Comparison of ENCODE assay signal across 9 cellular contexts in genomic region chr1:236774926-236775325, GRCh38. TPM values are rescaled to one million over a fixed set of nuclear protein-coding genes. Genes with fewer than 3 reads are reported as not detected.
DNase-seq lines count a peak whose midpoint lies in the region; ATAC-seq and TF ChIP-seq lines count a peak whose summit lies in the region.
"Had no signal": no experiment of that assay in that cellular context is flagged by ENCODE, and none has a peak within 500 bp of the region (broad histone marks: within the 10 kb centered on the region; RNA-seq: fewer than 3 reads in every experiment).

No MANE protein-coding gene starts in this region.

- H3F3A ChIP-seq in DOHH2 (ENCODE audit: control insufficient read depth, insufficient read depth): no peaks in the 10 kb centered on the region
- no peaks in the 10 kb centered on the region for H3F3A ChIP-seq in Loucy (ENCODE audit: low read depth)

- no peaks in the 10 kb centered on the region for H4K20me1 ChIP-seq in DOHH2 (ENCODE audit: control insufficient read depth, insufficient read depth, low read depth, low read length)
- H4K20me1 ChIP-seq in Loucy (ENCODE audit: insufficient read depth, low read length, poor library complexity, severe bottlenecking): no peaks in the 10 kb centered on the region

- no peak for ATAC-seq in esophagus mucosa
- ATAC-seq: T-cell had no signal

- no peak overlapping the region for H2AFZ ChIP-seq in Loucy (ENCODE audit: low read length)

- no peak overlapping the region for H3K27ac Mint-ChIP-seq in chondrocyte (ENCODE audit: unreplicated experiment)
- H3K27ac Mint-ChIP-seq: T-cell had no signal

- no peaks in the 10 kb centered on the region for H3K4me1 Mint-ChIP-seq in chondrocyte (ENCODE audit: low read depth)
- H3K4me1 Mint-ChIP-seq: T-cell had no signal

- DNase-seq in chondrocyte (ENCODE audit: low spot score): no peak
- peak; percentile 47 for DNase-seq in medulla oblongata (ENCODE audit: extremely low spot score)
- DNase-seq in anterior cingulate cortex (lab: John Stamatoyannopoulos, UW): no peak
- DNase-seq in NCI-H446 treated with DMSO at 0.1 percent for 48 hours (lab: John Stamatoyannopoulos, UW): no peak
- no peak for DNase-seq in NK-92 (lab: John Stamatoyannopoulos, UW; ENCODE audit: unreplicated experiment)
- DNase-seq: T-cell had no signal

- no peak overlapping the region for H3K27ac ChIP-seq in DOHH2 (ENCODE audit: low read depth, low read length)

- H3K4me1 ChIP-seq in DOHH2 (ENCODE audit: control insufficient read depth, low read length) (no peaks in the 10 kb centered on the region), Loucy (ENCODE audit: insufficient read depth, low read length, poor library complexity, severe bottlenecking) (no peaks in the 10 kb centered on the region)

- H3K9me3 ChIP-seq in DOHH2 (ENCODE audit: control insufficient read depth, insufficient read depth, low read length) (0 out of 2 replicates have a peak, but pooled peaks cover 3% of the 10 kb centered on the region), Loucy (ENCODE audit: insufficient read depth, low read depth, low read length) (no peaks in the 10 kb centered on the region; the same call in 1 of the 2 replicates)

- H3K36me3 ChIP-seq in DOHH2 (ENCODE audit: control insufficient read depth, low read length) (no peaks in the 10 kb centered on the region), Loucy (ENCODE audit: insufficient read depth, low read length) (no peaks in the 10 kb centered on the region)

- no peak overlapping the region for H3K4me3 Mint-ChIP-seq in chondrocyte (ENCODE audit: unreplicated experiment)
- H3K4me3 Mint-ChIP-seq: T-cell had no signal

- H3K4me2 ChIP-seq in DOHH2 (ENCODE audit: low read length) (no peak overlapping the region), Loucy (ENCODE audit: low read depth, low read length, poor library complexity, severe bottlenecking) (no peak overlapping the region)

- TF ChIP-seq CTCF in DOHH2 (IDR thresholded peaks at IDR 0.05; ENCODE audit: low read depth, low read length, poor library complexity, severe bottlenecking) (peak; percentile 13), Loucy (conservative IDR thresholded peaks at IDR 0.05; ENCODE audit: low read length) (peak; percentile 43), chondrocyte (IDR thresholded peaks at IDR 0.05) (peak; percentile 57)

- H3K9me2 ChIP-seq in DOHH2 (replicated peaks; ENCODE audit: control insufficient read depth, low read length) (no peaks in the 10 kb centered on the region), Loucy (replicated peaks; ENCODE audit: low read depth, low read length) (no peaks in the 10 kb centered on the region)

- H3K36me3 Mint-ChIP-seq in chondrocyte (ENCODE audit: low read depth): peaks cover 7% of the 10 kb centered on the region

- H3K27me3 Mint-ChIP-seq in chondrocyte (ENCODE audit: low read depth): peaks cover 9% of the 10 kb centered on the region

- H3K79me2 ChIP-seq in DOHH2 (ENCODE audit: control insufficient read depth, low read length): no peaks in the 10 kb centered on the region
- H3K79me2 ChIP-seq in Loucy (ENCODE audit: insufficient read depth, low read length): no peaks in the 10 kb centered on the region

- H3K4me3 ChIP-seq in DOHH2 (ENCODE audit: low read length): no peak overlapping the region
- H3K4me3 ChIP-seq in Loucy (ENCODE audit: low read length, poor library complexity, severe bottlenecking): no peak overlapping the region

- no peak overlapping the region for H3K9ac ChIP-seq in Loucy (ENCODE audit: low read depth, low read length, poor library complexity, severe bottlenecking)

- H3K27me3 ChIP-seq in DOHH2 (ENCODE audit: control insufficient read depth, low read length): 0 out of 2 replicates have a peak, but pooled peaks cover 5% of the 10 kb centered on the region
- peaks cover 8% of the 10 kb centered on the region for H3K27me3 ChIP-seq in Loucy (ENCODE audit: insufficient read depth, low read length, poor library complexity, severe bottlenecking)

- peaks cover 16% of the 10 kb centered on the region for H3K9me3 Mint-ChIP-seq in chondrocyte (ENCODE audit: low read depth)

RNA-seq across cellular contexts. Expression of gene MTR, which starts 20.2 kb away (rescaled TPM):
- total RNA-seq in chondrocyte (36.8 to 45.5 TPM (median 39.1 TPM) in 3 replicates), esophagus mucosa (11.3 TPM)
